9 cellular contexts compared by ENCODE assay signal in genomic region chr19:55406869-55407624, GRCh38. TPM values are rescaled to one million over a fixed set of nuclear protein-coding genes. Genes with fewer than 3 reads are reported as not detected.
DNase-seq lines count a peak whose midpoint lies in the region; ATAC-seq and TF ChIP-seq lines count a peak whose summit lies in the region.
"Had no signal": no experiment of that assay in that cellular context is flagged by ENCODE, and none has a peak within 500 bp of the region (broad histone marks: within the 10 kb centered on the region; RNA-seq: fewer than 3 reads in every experiment).

No MANE protein-coding gene starts in this region.

- intact Hi-C loops in HCT116 (cut with micrococcal nuclease): no loop called here
- intact Hi-C loops in lower leg skin (cut with DNase I; ENCODE audit: low total_unique reads): loop anchor here (5.0 kb wide), 1 partner anchor 235 kb away; the partner anchor contains the start of genes ZNF580 and ZNF581

- ATAC-seq in HCT116: peak; percentile 9

- 13 to 22% methylated on average over 25 to 35 of the region's 41 CpGs for WGBS in lower leg skin, 2 donors

- peak overlapping the region; percentile 85 for H3K4me3 ChIP-seq in GM12865 (ENCODE audit: low read depth, low read length)
- peak overlapping the region; percentile 81 to 93 for H3K4me3 ChIP-seq in HCT116 (replicated peaks in 1 of 2; ENCODE audit: low read depth in 1 of 2, low read length in 2 of 2)
- peak overlapping the region; percentile 81 to 93 (median 90) for H3K4me3 ChIP-seq in Peyer's patch
- H3K4me3 ChIP-seq in choroid plexus epithelial cell (ENCODE audit: low read depth, low read length): peak overlapping the region; percentile 87
- H3K4me3 ChIP-seq in lower leg skin (ENCODE audit: low read depth, poor library complexity, severe bottlenecking): peak overlapping the region; percentile 74

- CTCF ChIA-PET in HCT116 (lab: Charles Lee): interaction anchor here (2.0 kb wide), 1 partner anchor 261 kb away, joined by 6 read pairs; no protein-coding TSS in a partner anchor

- no peak for TF ChIP-seq RAD21 in HCT116 (IDR thresholded peaks at IDR 0.05; ENCODE audit: low read depth)

- peaks cover 17% of the 10 kb centered on the region; the same call in 1 of the 2 replicates for H4K20me1 ChIP-seq in HCT116 (ENCODE audit: insufficient read depth)

- no peak overlapping the region for H2AFZ ChIP-seq in HCT116 (ENCODE audit: low read depth, low read length, poor library complexity, severe bottlenecking)

- peaks cover 53% of the 10 kb centered on the region for H3K79me2 ChIP-seq in HCT116 (ENCODE audit: insufficient read depth, low read length)

- H3K9ac ChIP-seq in HCT116 (ENCODE audit: low read length): peak overlapping the region; percentile 99

- BruUV-seq in HCT116 (replicated peaks; lab: Mats Ljungman, UMichigan): no TSS peak

- peak overlapping the region; percentile 83 for H3K4me2 ChIP-seq in HCT116 (ENCODE audit: low read length)

- H3K27me3 ChIP-seq in HCT116 (ENCODE audit: insufficient read depth, low read length) (no peaks in the 10 kb centered on the region), Peyer's patch (no peaks in the 10 kb centered on the region)

- DNase-seq in GM12865 (ENCODE audit: low read depth) (peak; percentile 53), HCT116 (ENCODE audit: low read depth, low spot score) (no peak), Peyer's patch (peak in 2 of 3 donors; percentile 67 to 70), choroid plexus epithelial cell (ENCODE audit: low read depth) (peak; percentile 48), lower leg skin (ENCODE audit: low spot score in 2 of 2) (peak in 1 of 2 donors; percentile 88), DMS153 (lab: John Stamatoyannopoulos, UW) (no peak), NCI-H2171 treated with DMSO at 0.1 percent for 48 hours (lab: John Stamatoyannopoulos, UW) (no peak)

- H3K9me3 ChIP-seq in HCT116 (ENCODE audit: control insufficient read depth in 1 of 2, insufficient read depth in 1 of 2, low read depth in 1 of 2, low read length in 2 of 2) (no peaks in the 10 kb centered on the region), Peyer's patch (no peaks in the 10 kb centered on the region)

- no peaks in the 10 kb centered on the region for H3K9me2 ChIP-seq in HCT116 (ENCODE audit: insufficient read depth)

- RAD21 ChIA-PET in HCT116 (lab: Charles Lee; ENCODE audit: low non-redundant PET in 1 of 2, low total read pairs in 2 of 2, uncharacterized antibody in 2 of 2, unreplicated experiment in 2 of 2): no interaction called here

- TF ChIP-seq CTCF in GM12865 (IDR thresholded peaks at IDR 0.05; ENCODE audit: insufficient read depth, low read depth, low read length, missing control alignments) (no peak), HCT116 (IDR thresholded peaks at IDR 0.05 in 2 of 3, conservative IDR thresholded peaks at IDR 0.05 in 1 of 3; ENCODE audit: borderline replicate concordance in 1 of 3, insufficient read depth in 1 of 3, low read depth in 2 of 3, low read length in 2 of 3) (no peak), Peyer's patch (IDR thresholded peaks at IDR 0.05) (peak in 1 of 6 experiments; percentile 3), choroid plexus epithelial cell (conservative IDR thresholded peaks at IDR 0.05; ENCODE audit: low read depth, low read length) (no peak), lower leg skin (IDR thresholded peaks at IDR 0.05) (no peak)

- POLR2A ChIA-PET in HCT116 (lab: Charles Lee): interaction anchor here (0.6 to 1.9 kb wide), 22 partner anchors 8 to 327 kb away, joined by 3 to 17 read pairs (median 5); partner anchors contain the start of genes HSPBP1, ISOC2, PPP6R1 and TMEM238

- H3K27ac ChIP-seq in HCT116 (ENCODE audit: low read depth, low read length): peak overlapping the region; percentile 95
- peak overlapping the region; percentile 90 to 96 (median 95) for H3K27ac ChIP-seq in Peyer's patch
- H3K27ac ChIP-seq in temporal lobe (ENCODE audit: low read depth, low read length): peak overlapping the region; percentile 96

- peaks cover 32 to 43% of the 10 kb centered on the region in 2 experiments for H3K36me3 ChIP-seq in HCT116 (ENCODE audit: control insufficient read depth in 1 of 2, insufficient read depth in 2 of 2, low read length in 2 of 2)
- peaks cover 0 to 36% (median 0%) of the 10 kb centered on the region in 3 donors for H3K36me3 ChIP-seq in Peyer's patch

- peaks cover 12 to 27% of the 10 kb centered on the region in 2 experiments for H3K4me1 ChIP-seq in HCT116 (ENCODE audit: control insufficient read depth in 1 of 2, insufficient read depth in 2 of 2, low read length in 2 of 2)
- H3K4me1 ChIP-seq in Peyer's patch: peaks cover 6 to 18% (median 9%) of the 10 kb centered on the region in 4 donors

- TF ChIP-seq POLR2A in HCT116 (IDR thresholded peaks at IDR 0.05; ENCODE audit: borderline replicate concordance, extremely low read depth, insufficient read depth, insufficient read length) (no peak), Peyer's patch (IDR thresholded peaks at IDR 0.05) (no peak), lower leg skin (IDR thresholded peaks at IDR 0.05) (no peak)

TF ChIP-seq in HCT116, 20 proteins besides CTCF, POLR2A, EP300 and RAD21:
- TF ChIP-seq EZH2 (IDR thresholded peaks at IDR 0.05) (no peak), ELF1 (IDR thresholded peaks at IDR 0.05; ENCODE audit: borderline replicate concordance, low read depth) (no peak), ZFX (IDR thresholded peaks at IDR 0.05) (peak; percentile 91; the same call in 1 of the 2 replicates), MAX (IDR thresholded peaks at IDR 0.05) (no peak), CBX3 (IDR thresholded peaks at IDR 0.05; ENCODE audit: low read depth) (no peak), YY1 (IDR thresholded peaks at IDR 0.05; ENCODE audit: extremely low read depth, insufficient replicate concordance, low read depth, low read length) (no peak), ZNF274 (IDR thresholded peaks at IDR 0.05; ENCODE audit: low read depth, low read length) (no peak), REST (IDR thresholded peaks at IDR 0.05; ENCODE audit: low read depth) (no peak)

RNA-seq across cellular contexts. Expression of gene UBE2S, which starts 0.5 kb away (rescaled TPM):
- 515 TPM for total RNA-seq in HCT116 (2021; ENCODE audit: unreplicated experiment)
- polyA plus RNA-seq in HCT116 (2012): 334 and 398 TPM in 2 replicates
- 1 to 10 TPM; 5.2 to 9.1 (median 7.6) TPM for total RNA-seq in Peyer's patch
- 10 to 100 TPM in 1 of 4 donors, 1 to 10 TPM in 3; 6.2 to 14.6 (median 9.2) TPM for total RNA-seq in lower leg skin
- 29.7 TPM for total RNA-seq in temporal lobe

RNA-seq across cellular contexts. Expression of gene RPL28, which starts 21.3 kb away (rescaled TPM):
- total RNA-seq in HCT116 (2021; ENCODE audit: unreplicated experiment): 3,050 TPM
- 4,429 and 5,970 TPM in 2 replicates for polyA plus RNA-seq in HCT116 (2012)
- 100 to 1,000 TPM; 116 to 394 (median 283) TPM for total RNA-seq in Peyer's patch
- 100 to 1,000 TPM; 466 to 875 (median 590) TPM for total RNA-seq in lower leg skin
- 153 TPM for total RNA-seq in temporal lobe

RNA-seq across cellular contexts. Expression of gene TMEM238, which starts 23.0 kb away (rescaled TPM):
- total RNA-seq in HCT116 (2021; ENCODE audit: unreplicated experiment): 21.0 TPM
- 4.8 and 9.0 TPM in 2 replicates for polyA plus RNA-seq in HCT116 (2012)
- total RNA-seq in Peyer's patch: 10 to 100 TPM; 19.8 to 75.8 (median 61.6) TPM
- 10 to 100 TPM; 32.2 to 61.6 (median 47.5) TPM for total RNA-seq in lower leg skin
- not detected for total RNA-seq in temporal lobe

RNA-seq across cellular contexts. Expression of gene TMEM190, which starts 30.4 kb away (rescaled TPM):
- total RNA-seq in HCT116 (2021; ENCODE audit: unreplicated experiment) (not detected), Peyer's patch (not detected), lower leg skin (not detected), temporal lobe (0.49 TPM)
- polyA plus RNA-seq in HCT116 (2012): 0.21 TPM in 1 of 2 replicates, not detected in the other
- total RNA-seq: activated CD8-positive, alpha-beta memory T cell treated with anti-CD3 and anti-CD28 coated beads for 36 hours had no signal

RNA-seq across cellular contexts. Expression of gene SHISA7, which starts 36.1 kb away (rescaled TPM):
- total RNA-seq in HCT116 (2021; ENCODE audit: unreplicated experiment) (not detected), Peyer's patch (not detected), lower leg skin (under 1 TPM in 1 of 4 donors, not detected in 3; 0.10 TPM), temporal lobe (7.1 TPM)
- 0.01 TPM in 1 of 2 replicates, not detected in the other for polyA plus RNA-seq in HCT116 (2012)
- total RNA-seq: activated CD8-positive, alpha-beta memory T cell treated with anti-CD3 and anti-CD28 coated beads for 36 hours had no signal

Comparison
In these comparisons a context has a peak if more than half of its experiments do, and no peak if none do; other contexts are left out.
1. DNase-seq: peak in GM12865 (single experiment), Peyer's patch (2 of 3) and choroid plexus epithelial cell (single experiment); none in HCT116 (single experiment), DMS153 (single experiment) and NCI-H2171 treated with DMSO at 0.1 percent for 48 hours (single experiment).
2. RNA of gene UBE2S, which starts 0.5 kb away (total RNA-seq): 515 TPM in HCT116 (single experiment); 29.7 TPM in temporal lobe (single experiment), 6.2 to 14.6 TPM in lower leg skin and 5.2 to 9.1 TPM in Peyer's patch; every median in the first group is over 10 times any median in the second.
3. RNA of gene TMEM238, which starts 23.0 kb away (total RNA-seq): 19.8 to 75.8 TPM in Peyer's patch, 32.2 to 61.6 TPM in lower leg skin and 21.0 TPM in HCT116 (single experiment); not detected in temporal lobe (single experiment); every median in the first group is over 10 times any median in the second.
4. Peak in every context shown above with its lines, with median percentiles within 50 percentile points of each other: H3K4me3 ChIP-seq and H3K27ac ChIP-seq.